Comparison of ENCODE assay signal across 1 cellular context in the genomic region with DNA sequence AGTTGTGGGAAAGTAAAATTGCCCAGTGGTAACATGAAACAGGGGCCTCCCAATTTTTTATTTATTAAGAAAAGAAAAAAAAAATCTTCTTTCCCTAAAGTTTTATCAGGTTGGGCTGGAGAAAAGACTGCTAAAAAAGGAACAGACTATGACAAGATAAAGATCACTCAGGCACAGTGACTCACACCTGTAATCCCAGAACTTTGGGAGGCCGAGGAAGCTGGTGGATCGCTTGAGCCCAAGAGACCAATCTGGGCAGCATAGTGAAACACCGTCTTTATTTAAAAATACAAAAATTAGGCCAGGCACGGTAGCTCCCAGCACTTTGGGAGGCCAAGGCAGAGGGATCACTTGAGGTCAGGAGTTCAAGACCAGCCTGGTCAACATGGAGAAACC.
TF ChIP-seq lines count a peak whose summit lies in the region.

No MANE protein-coding gene starts in this region.

TF ChIP-seq in A549, 52 proteins besides CTCF, POLR2A, EP300 and RAD21 (continued from another document):
- TF ChIP-seq, protein P1, sequence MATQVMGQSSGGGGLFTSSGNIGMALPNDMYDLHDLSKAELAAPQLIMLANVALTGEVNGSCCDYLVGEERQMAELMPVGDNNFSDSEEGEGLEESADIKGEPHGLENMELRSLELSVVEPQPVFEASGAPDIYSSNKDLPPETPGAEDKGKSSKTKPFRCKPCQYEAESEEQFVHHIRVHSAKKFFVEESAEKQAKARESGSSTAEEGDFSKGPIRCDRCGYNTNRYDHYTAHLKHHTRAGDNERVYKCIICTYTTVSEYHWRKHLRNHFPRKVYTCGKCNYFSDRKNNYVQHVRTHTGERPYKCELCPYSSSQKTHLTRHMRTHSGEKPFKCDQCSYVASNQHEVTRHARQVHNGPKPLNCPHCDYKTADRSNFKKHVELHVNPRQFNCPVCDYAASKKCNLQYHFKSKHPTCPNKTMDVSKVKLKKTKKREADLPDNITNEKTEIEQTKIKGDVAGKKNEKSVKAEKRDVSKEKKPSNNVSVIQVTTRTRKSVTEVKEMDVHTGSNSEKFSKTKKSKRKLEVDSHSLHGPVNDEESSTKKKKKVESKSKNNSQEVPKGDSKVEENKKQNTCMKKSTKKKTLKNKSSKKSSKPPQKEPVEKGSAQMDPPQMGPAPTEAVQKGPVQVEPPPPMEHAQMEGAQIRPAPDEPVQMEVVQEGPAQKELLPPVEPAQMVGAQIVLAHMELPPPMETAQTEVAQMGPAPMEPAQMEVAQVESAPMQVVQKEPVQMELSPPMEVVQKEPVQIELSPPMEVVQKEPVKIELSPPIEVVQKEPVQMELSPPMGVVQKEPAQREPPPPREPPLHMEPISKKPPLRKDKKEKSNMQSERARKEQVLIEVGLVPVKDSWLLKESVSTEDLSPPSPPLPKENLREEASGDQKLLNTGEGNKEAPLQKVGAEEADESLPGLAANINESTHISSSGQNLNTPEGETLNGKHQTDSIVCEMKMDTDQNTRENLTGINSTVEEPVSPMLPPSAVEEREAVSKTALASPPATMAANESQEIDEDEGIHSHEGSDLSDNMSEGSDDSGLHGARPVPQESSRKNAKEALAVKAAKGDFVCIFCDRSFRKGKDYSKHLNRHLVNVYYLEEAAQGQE (IDR thresholded peaks at IDR 0.05) = no peak
- no peak for TF ChIP-seq ZNF302 (CRISPR knock-in tag; IDR thresholded peaks at IDR 0.05)
- no peak for TF ChIP-seq RFX5 (IDR thresholded peaks at IDR 0.05)
